In genomic region chr19:48616041-48616436, GRCh38 we compare ENCODE assay signal across 11 cellular contexts. TPM values are rescaled to one million over a fixed set of nuclear protein-coding genes. Genes with fewer than 3 reads are reported as not detected.
A peak's percentile ranks its signal among the peaks of the same experiment; 100 is the strongest.
DNase-seq lines count a peak whose midpoint lies in the region; ATAC-seq and TF ChIP-seq lines count a peak whose summit lies in the region.
"Had no signal": no experiment of that assay in that cellular context is flagged by ENCODE, and none has a peak within 500 bp of the region (broad histone marks: within the 10 kb centered on the region; RNA-seq: fewer than 3 reads in every experiment).

No MANE protein-coding gene starts in this region.

- POLR2A ChIA-PET in CD4-positive, alpha-beta memory T cell (lab: Charles Lee; ENCODE audit: partially characterized antibody), result interaction anchor here (1.1 to 5.6 kb wide), 8 partner anchors 7 to 135 kb away, joined by 3 to 70 read pairs (median 8); partner anchors contain the start of genes CA11 and DBP
- POLR2A ChIA-PET in MCF 10A (lab: Yijun Ruan, JAX), result interaction anchor here (0.6 to 7.2 kb wide), 9 partner anchors 17 to 836 kb away, joined by 3 to 108 read pairs (median 5); partner anchors contain the start of genes CA11, DBP and PPP1R15A

- H3K27ac Mint-ChIP-seq in CD4-positive, alpha-beta memory T cell, result peak overlapping the region; percentile 84 to 99 (median 98)
- no peak overlapping the region for H3K27ac Mint-ChIP-seq in MCF 10A (ENCODE audit: low read depth, unreplicated experiment)
- peak overlapping the region; percentile 97 to 99 for H3K27ac Mint-ChIP-seq in natural killer cell treated with Interleukin-12 subunit alpha and Interleukin-12 subunit beta and Interleukin-15 and Interleukin-18, amount 100 ng/mL, for 72 hours

- peaks cover 23 to 57% of the 10 kb centered on the region in 2 donors for H3K36me3 Mint-ChIP-seq in CD4-positive, alpha-beta memory T cell
- peaks cover 64% of the 10 kb centered on the region for H3K36me3 Mint-ChIP-seq in MCF 10A (ENCODE audit: insufficient read depth, unreplicated experiment)
- peaks cover 12% of the 10 kb centered on the region for H3K36me3 Mint-ChIP-seq in natural killer cell treated with Interleukin-12 subunit alpha and Interleukin-12 subunit beta and Interleukin-15 and Interleukin-18, amount 100 ng/mL, for 72 hours

- DNase-seq in CD4-positive, alpha-beta memory T cell, result peak in 1 of 5 donors; percentile 50
- DNase-seq in LNCaP clone FGC (ENCODE audit: low read depth), result no peak
- DNase-seq in MCF 10A (ENCODE audit: unreplicated experiment), result no peak
- DNase-seq in natural killer cell treated with Interleukin-12 subunit alpha and Interleukin-12 subunit beta and Interleukin-15 and Interleukin-18, amount 100 ng/mL, for 72 hours (ENCODE audit: low spot score), result no peak
- no peak for DNase-seq in NCI-H1417 treated with DMSO at 0.1 percent for 48 hours (lab: John Stamatoyannopoulos, UW)
- no peak for DNase-seq in esophagus muscularis mucosa (ENCODE audit: extremely low spot score)
- no peak for DNase-seq in anterior cingulate cortex (lab: John Stamatoyannopoulos, UW)
- DNase-seq: NCI-H2171 had no signal

- intact Hi-C loops in CD4-positive, alpha-beta memory T cell (cut with micrococcal nuclease), result loop anchor here (5.0 kb wide), 1 partner anchor 96 kb away; no protein-coding TSS in a partner anchor
- intact Hi-C loops in MCF 10A (cut with micrococcal nuclease), result no loop called here
- intact Hi-C loops in esophagus muscularis mucosa (cut with DNase I), result no loop called here

- peaks cover 35% of the 10 kb centered on the region for H3K36me3 ChIP-seq in CD4-positive, alpha-beta memory T cell (ENCODE audit: insufficient read depth, low read length)
- H3K36me3 ChIP-seq in esophagus muscularis mucosa, result peaks cover 24 to 38% (median 34%) of the 10 kb centered on the region in 4 donors

- WGBS in esophagus muscularis mucosa, result 100% methylated on average over 1 of the region's 16 CpGs

- H3K4me1 Mint-ChIP-seq in CD4-positive, alpha-beta memory T cell, result peaks cover 15 to 55% (median 34%) of the 10 kb centered on the region in 4 donors
- peaks cover 44% of the 10 kb centered on the region for H3K4me1 Mint-ChIP-seq in MCF 10A (ENCODE audit: insufficient read depth, unreplicated experiment)
- H3K4me1 Mint-ChIP-seq in natural killer cell treated with Interleukin-12 subunit alpha and Interleukin-12 subunit beta and Interleukin-15 and Interleukin-18, amount 100 ng/mL, for 72 hours (ENCODE audit: low read depth in 2 of 2), result peaks cover 36 to 40% of the 10 kb centered on the region in 2 donors

- H3K9me3 Mint-ChIP-seq in CD4-positive, alpha-beta memory T cell, result peaks cover 0 to 2% (median 0%) of the 10 kb centered on the region in 8 donors
- H3K9me3 Mint-ChIP-seq in MCF 10A (ENCODE audit: unreplicated experiment), result no peaks in the 10 kb centered on the region
- no peaks in the 10 kb centered on the region for H3K9me3 Mint-ChIP-seq in natural killer cell treated with Interleukin-12 subunit alpha and Interleukin-12 subunit beta and Interleukin-15 and Interleukin-18, amount 100 ng/mL, for 72 hours

- H3K27ac ChIP-seq in CD4-positive, alpha-beta memory T cell (ENCODE audit: low read depth, low read length), result peak overlapping the region; percentile 88
- H3K27ac ChIP-seq in esophagus muscularis mucosa (replicated peaks in 1 of 4), result no peak overlapping the region
- H3K27ac ChIP-seq: parathyroid adenoma, SJSA1 had no signal

- H3K4me3 Mint-ChIP-seq in CD4-positive, alpha-beta memory T cell, result peak overlapping the region in 7 of 8 donors; percentile 69 to 98 (median 74)
- H3K4me3 Mint-ChIP-seq in MCF 10A (ENCODE audit: unreplicated experiment), result peak overlapping the region; percentile 87
- H3K4me3 Mint-ChIP-seq in natural killer cell treated with Interleukin-12 subunit alpha and Interleukin-12 subunit beta and Interleukin-15 and Interleukin-18, amount 100 ng/mL, for 72 hours, result peak overlapping the region; percentile 96

- no peak for TF ChIP-seq CTCF in LNCaP clone FGC (IDR thresholded peaks at IDR 0.05; ENCODE audit: control insufficient read depth, extremely low read depth, insufficient read depth)
- no peak for TF ChIP-seq CTCF in MCF 10A (IDR thresholded peaks at IDR 0.05; ENCODE audit: unreplicated experiment)
- TF ChIP-seq CTCF in esophagus muscularis mucosa (IDR thresholded peaks at IDR 0.05), result no peak

- no peak for ATAC-seq in natural killer cell treated with Interleukin-12 subunit alpha and Interleukin-12 subunit beta and Interleukin-15 and Interleukin-18, amount 100 ng/mL, for 72 hours
- no peak for ATAC-seq in GM21367 (IDR thresholded peaks at IDR 0.05; ENCODE audit: unreplicated experiment)

- H3K27me3 Mint-ChIP-seq in CD4-positive, alpha-beta memory T cell, result no peaks in the 10 kb centered on the region
- no peaks in the 10 kb centered on the region for H3K27me3 Mint-ChIP-seq in MCF 10A (ENCODE audit: insufficient read depth, unreplicated experiment)
- H3K27me3 Mint-ChIP-seq in natural killer cell treated with Interleukin-12 subunit alpha and Interleukin-12 subunit beta and Interleukin-15 and Interleukin-18, amount 100 ng/mL, for 72 hours, result no peaks in the 10 kb centered on the region

- no peaks in the 10 kb centered on the region for H3K27me3 ChIP-seq in CD4-positive, alpha-beta memory T cell (ENCODE audit: insufficient read depth, low read length)
- H3K27me3 ChIP-seq in esophagus muscularis mucosa, result no peaks in the 10 kb centered on the region
- H3K27me3 ChIP-seq: SJSA1 had no signal

- CTCF ChIA-PET in CD4-positive, alpha-beta memory T cell (lab: Charles Lee; ENCODE audit: partially characterized antibody), result interaction anchor here (2.0 kb wide), 1 partner anchor 27 kb away, joined by 8 read pairs; no protein-coding TSS in a partner anchor
- CTCF ChIA-PET in MCF 10A (lab: Yijun Ruan, JAX), result interaction anchor here (0.9 to 1.2 kb wide), 3 partner anchors 10 to 128 kb away, joined by 3 to 6 read pairs (median 4); no protein-coding TSS in a partner anchor

- no peak for TF ChIP-seq EP300 in esophagus muscularis mucosa (IDR thresholded peaks at IDR 0.05)

- TF ChIP-seq POLR2A in esophagus muscularis mucosa (IDR thresholded peaks at IDR 0.05; ENCODE audit: low read depth), result no peak

- no peak overlapping the region for H3K4me3 ChIP-seq in CD4-positive, alpha-beta memory T cell (ENCODE audit: low read length in 2 of 2)
- H3K4me3 ChIP-seq in LNCaP clone FGC (ENCODE audit: low read depth, low read length) (peak overlapping the region; percentile 91), esophagus muscularis mucosa (no peak overlapping the region)
- H3K4me3 ChIP-seq: SJSA1 had no signal

- BruUV-seq in MCF 10A (replicated peaks; lab: Mats Ljungman, UMichigan), result no TSS peak

- H3K4me1 ChIP-seq in CD4-positive, alpha-beta memory T cell (ENCODE audit: insufficient read depth, low read length), result peaks cover 39% of the 10 kb centered on the region
- H3K4me1 ChIP-seq in esophagus muscularis mucosa, result peaks cover 28 to 55% (median 42%) of the 10 kb centered on the region in 4 donors

- no peaks in the 10 kb centered on the region for H3K9me3 ChIP-seq in CD4-positive, alpha-beta memory T cell (ENCODE audit: control insufficient read depth in 1 of 2, low read length in 2 of 2)
- H3K9me3 ChIP-seq in esophagus muscularis mucosa, result no peaks in the 10 kb centered on the region
- H3K9me3 ChIP-seq: SJSA1 had no signal

RNA-seq across cellular contexts. Expression of gene FAM83E, which starts 1.2 kb away (rescaled TPM):
- total RNA-seq in CD4-positive, alpha-beta memory T cell, result 1 to 10 TPM; 4.3 to 5.3 TPM
- not detected for polyA plus RNA-seq in CD4-positive, alpha-beta memory T cell
- total RNA-seq in MCF 10A (2022) (0.89 and 2.8 TPM in 2 replicates), esophagus muscularis mucosa (under 1 TPM; 0.32 to 0.69 (median 0.37) TPM)
- 10 to 100 TPM in 1 of 2 donors, 1 to 10 TPM in 1; 3.5 to 13.7 TPM for total RNA-seq in natural killer cell treated with Interleukin-12 subunit alpha and Interleukin-12 subunit beta and Interleukin-15 and Interleukin-18, amount 100 ng/mL, for 72 hours

RNA-seq across cellular contexts. Expression of gene RPL18, which starts 2.9 kb away (rescaled TPM):
- 1,000 to 10,000 TPM; 2,357 to 2,448 TPM for total RNA-seq in CD4-positive, alpha-beta memory T cell
- 1,000 to 10,000 TPM; 2,084 to 2,180 TPM for polyA plus RNA-seq in CD4-positive, alpha-beta memory T cell
- 1,536 and 1,736 TPM in 2 replicates for total RNA-seq in MCF 10A (2022)
- 1,000 to 10,000 TPM; 1,029 to 1,552 TPM for total RNA-seq in natural killer cell treated with Interleukin-12 subunit alpha and Interleukin-12 subunit beta and Interleukin-15 and Interleukin-18, amount 100 ng/mL, for 72 hours
- 1,000 to 10,000 TPM; 1,298 to 2,105 (median 1,742) TPM for total RNA-seq in esophagus muscularis mucosa

RNA-seq across cellular contexts. Expression of gene SPHK2, which starts 3.3 kb away (rescaled TPM):
- 10 to 100 TPM; 25.0 to 29.1 TPM for total RNA-seq in CD4-positive, alpha-beta memory T cell
- polyA plus RNA-seq in CD4-positive, alpha-beta memory T cell, result 1 to 10 TPM; 6.0 to 8.4 TPM
- total RNA-seq in MCF 10A (2022) (16.3 and 18.2 TPM in 2 replicates), esophagus muscularis mucosa (10 to 100 TPM; 15.9 to 24.5 (median 17.0) TPM)
- total RNA-seq in natural killer cell treated with Interleukin-12 subunit alpha and Interleukin-12 subunit beta and Interleukin-15 and Interleukin-18, amount 100 ng/mL, for 72 hours, result 10 to 100 TPM; 37.9 to 71.4 TPM

RNA-seq across cellular contexts. Expression of gene SPACA4, which starts 9.5 kb away (rescaled TPM):
- total RNA-seq in CD4-positive, alpha-beta memory T cell, result not detected
- not detected for polyA plus RNA-seq in CD4-positive, alpha-beta memory T cell
- not detected in 2 replicates for total RNA-seq in MCF 10A (2022)
- total RNA-seq in natural killer cell treated with Interleukin-12 subunit alpha and Interleukin-12 subunit beta and Interleukin-15 and Interleukin-18, amount 100 ng/mL, for 72 hours, result not detected
- total RNA-seq in esophagus muscularis mucosa, result not detected
- total RNA-seq: SJSA1 had no signal

RNA-seq across cellular contexts. Expression of gene DBP, which starts 21.1 kb away (rescaled TPM):
- total RNA-seq in CD4-positive, alpha-beta memory T cell, result 10 to 100 TPM; 62.6 to 69.5 TPM
- polyA plus RNA-seq in CD4-positive, alpha-beta memory T cell, result 100 to 1,000 TPM in 1 of 2 donors, 10 to 100 TPM in 1; 37.4 to 113 TPM
- total RNA-seq in MCF 10A (2022), result 0.25 and 0.56 TPM in 2 replicates
- total RNA-seq in natural killer cell treated with Interleukin-12 subunit alpha and Interleukin-12 subunit beta and Interleukin-15 and Interleukin-18, amount 100 ng/mL, for 72 hours, result 1 to 10 TPM; 3.8 to 3.9 TPM
- total RNA-seq in esophagus muscularis mucosa, result 1 to 10 TPM; 3.0 to 9.3 (median 7.2) TPM
